22 cellular contexts compared by ENCODE assay signal in genomic region chr7:78191475-78192079, GRCh38.
"Had no signal": no experiment of that assay in that cellular context is flagged by ENCODE, and none has a peak within 500 bp of the region (broad histone marks: within the 10 kb centered on the region; RNA-seq: fewer than 3 reads in every experiment).

No MANE protein-coding gene starts in this region.

- DNase-seq: dermis blood vessel endothelial cell; endodermal cell; erythroblast; foreskin keratinocyte; kidney; left cardiac atrium; naive thymus-derived CD4-positive, alpha-beta T cell; nephron progenitor cell; psoas muscle; retina; spleen; stimulated activated CD4-positive, alpha-beta T cell treated with anti-CD3 and anti-CD28 coated beads, Interleukin-15, amount 100 ng/mL, for 24 hours; stimulated activated CD4-positive, alpha-beta T cell treated with anti-CD3 and anti-CD28 coated beads, Interleukin-1b, Interleukin-23, amount 100 ng/mL, for 48 hours; stimulated activated CD4-positive, alpha-beta T cell treated with anti-CD3 and anti-CD28 coated beads, Interleukin-4, amount 100 ng/mL, for 24 hours; testis; upper lobe of right lung had no signal

- H3K9me3 ChIP-seq: psoas muscle, spleen, testis, tibial nerve, upper lobe of right lung, vagina had no signal

- H3K36me3 ChIP-seq: spleen, upper lobe of right lung, vagina had no signal

- H3K4me1 ChIP-seq: foreskin keratinocyte, parathyroid adenoma, psoas muscle, testis, tibial nerve, upper lobe of right lung, vagina had no signal

- H3K4me3 ChIP-seq: hepatocyte, psoas muscle, spleen, testis, tibial nerve, upper lobe of right lung, vagina had no signal

- ATAC-seq: foreskin keratinocyte; naive thymus-derived CD4-positive, alpha-beta T cell; psoas muscle; sciatic nerve; stimulated activated memory B cell treated with anti-CD40 and anti-IgM and Interleukin-4, amounts not matched to agents 10 μg/mL and 1 μg/mL and 100 μg/mL, for 72 hours; upper lobe of right lung had no signal

- H3K27ac ChIP-seq: foreskin keratinocyte, hepatocyte, parathyroid adenoma, psoas muscle, spleen, testis, tibial nerve, upper lobe of right lung, vagina had no signal

- H3K79me2 ChIP-seq: hepatocyte, parathyroid adenoma had no signal

- H3K9ac ChIP-seq: parathyroid adenoma had no signal

- H2AFZ ChIP-seq: hepatocyte, parathyroid adenoma had no signal

- H3K4me2 ChIP-seq: hepatocyte had no signal

- H3K27me3 ChIP-seq: hepatocyte, spleen, testis, tibial nerve, upper lobe of right lung, vagina had no signal
